Comparison of ENCODE assay signal across 23 cellular contexts in the genomic region with DNA sequence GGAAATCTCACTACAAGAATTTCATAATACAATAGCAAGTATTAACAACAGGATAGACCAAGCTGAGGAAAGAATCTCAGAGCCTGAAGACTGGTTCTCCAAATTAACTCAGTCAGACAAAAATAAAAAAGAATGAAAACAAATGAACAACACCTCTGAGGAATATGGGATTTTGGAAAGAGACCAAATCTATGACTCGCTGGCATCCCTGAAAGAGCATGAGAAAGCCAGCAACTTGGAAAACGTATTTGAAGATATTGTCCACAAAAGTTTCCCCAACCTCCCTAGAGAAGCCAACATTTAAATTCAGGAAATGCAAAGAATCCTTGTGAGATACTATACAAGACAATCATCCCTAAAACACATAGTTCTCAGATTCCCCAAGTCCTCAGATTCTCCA. TPM values are rescaled to one million over a fixed set of nuclear protein-coding genes. Genes with fewer than 3 reads are reported as not detected.
DNase-seq lines count a peak whose midpoint lies in the region; ATAC-seq, FAIRE-seq and TF ChIP-seq lines count a peak whose summit lies in the region.
"Had no signal": no experiment of that assay in that cellular context is flagged by ENCODE, and none has a peak within 500 bp of the region (broad histone marks: within the 10 kb centered on the region; RNA-seq: fewer than 3 reads in every experiment).

No MANE protein-coding gene starts in this region.

- ATAC-seq in stimulated activated effector memory CD8-positive, alpha-beta T cell treated with anti-CD3 and anti-CD28 coated beads, Interleukin-12 subunit alpha, Interleukin-12 subunit beta, amount 100 ng/mL, for 72 hours, result no peak
- no peak for ATAC-seq in left lobe of liver
- ATAC-seq: heart left ventricle, right cardiac atrium, WTC11 had no signal

- H4K20me1 ChIP-seq in endothelial cell of umbilical vein (replicated peaks; ENCODE audit: control insufficient read depth, extremely low read depth, insufficient read depth, low read length), result no peaks in the 10 kb centered on the region

- TF ChIP-seq POLR2A in endothelial cell of umbilical vein (IDR thresholded peaks at IDR 0.05; ENCODE audit: low read depth, low read length), result no peak

- no peaks in the 10 kb centered on the region for H3K27me3 Mint-ChIP-seq in activated naive CD4-positive, alpha-beta T cell treated with anti-CD3 and anti-CD28 coated beads, Interleukin-2, amount 50 U/mL, for 24 hours

- no peak for TF ChIP-seq CTCF in endothelial cell of umbilical vein (IDR thresholded peaks at IDR 0.05; ENCODE audit: extremely low read depth in 1 of 2, insufficient read depth in 1 of 2, low read depth in 1 of 2, low read length in 2 of 2)

- peaks cover 13% of the 10 kb centered on the region for H3K79me2 ChIP-seq in endothelial cell of umbilical vein (ENCODE audit: control insufficient read depth, insufficient read depth, low read length)

- no peaks in the 10 kb centered on the region for H3K4me1 ChIP-seq in endothelial cell of umbilical vein (ENCODE audit: control insufficient read depth, extremely low read depth, insufficient read depth, low read length)
- H3K4me1 ChIP-seq: esophagus muscularis mucosa, heart left ventricle, testis had no signal

- H3K9me3 Mint-ChIP-seq in activated naive CD4-positive, alpha-beta T cell treated with anti-CD3 and anti-CD28 coated beads, Interleukin-2, amount 50 U/mL, for 24 hours, result no peaks in the 10 kb centered on the region
- no peaks in the 10 kb centered on the region for H3K9me3 Mint-ChIP-seq in stimulated activated effector memory CD8-positive, alpha-beta T cell treated with anti-CD3 and anti-CD28 coated beads, Interleukin-12 subunit alpha, Interleukin-12 subunit beta, amount 100 ng/mL, for 72 hours
- H3K9me3 Mint-ChIP-seq: activated T-helper 2 cell treated with anti-CD3 and anti-CD28 coated beads, Interferon-gamma antibody, Interleukin-2, Interleukin-4, amounts not matched to agents 10 μg/mL and 5 μg/mL and 100 μg/mL, durations not matched to agents 14 hours and 24 hours and 36 hours; WTC11 had no signal

- H3K4me1 Mint-ChIP-seq in activated naive CD4-positive, alpha-beta T cell treated with anti-CD3 and anti-CD28 coated beads, Interleukin-2, amount 50 U/mL, for 24 hours, result peaks cover 50% of the 10 kb centered on the region
- H3K4me1 Mint-ChIP-seq in stimulated activated effector memory CD8-positive, alpha-beta T cell treated with anti-CD3 and anti-CD28 coated beads, Interleukin-12 subunit alpha, Interleukin-12 subunit beta, amount 100 ng/mL, for 72 hours, result peaks cover 30% of the 10 kb centered on the region
- H3K4me1 Mint-ChIP-seq: WTC11 had no signal

- no peak overlapping the region for H3K4me3 ChIP-seq in endothelial cell of umbilical vein (replicated peaks in 1 of 3; ENCODE audit: insufficient read depth in 1 of 3, low read depth in 1 of 3, low read length in 3 of 3)
- H3K4me3 ChIP-seq: esophagus muscularis mucosa, heart left ventricle, testis had no signal

- H3K36me3 ChIP-seq in endothelial cell of umbilical vein (ENCODE audit: control insufficient read depth in 2 of 2, extremely low read depth in 1 of 2, insufficient read depth in 2 of 2, low read length in 2 of 2), result peaks cover 6 to 27% of the 10 kb centered on the region in 2 experiments

- H3K27ac ChIP-seq in endothelial cell of umbilical vein (ENCODE audit: insufficient read depth, low read depth, low read length), result no peak overlapping the region
- H3K27ac ChIP-seq: esophagus muscularis mucosa, heart left ventricle, testis had no signal

- CTCF ChIA-PET in endothelial cell of umbilical vein (lab: Charles Lee), result interaction anchor here (1.0 to 1.1 kb wide), 2 partner anchors 860 to 873 kb away, joined by 3 read pairs; no protein-coding TSS in a partner anchor

- FAIRE-seq in endothelial cell of umbilical vein (lab: Jason Lieb, UNC), result no peak
- FAIRE-seq: HTR-8/SVneo had no signal

- H3K36me3 Mint-ChIP-seq in activated naive CD4-positive, alpha-beta T cell treated with anti-CD3 and anti-CD28 coated beads, Interleukin-2, amount 50 U/mL, for 24 hours, result peaks cover 23% of the 10 kb centered on the region
- H3K36me3 Mint-ChIP-seq in stimulated activated effector memory CD8-positive, alpha-beta T cell treated with anti-CD3 and anti-CD28 coated beads, Interleukin-12 subunit alpha, Interleukin-12 subunit beta, amount 100 ng/mL, for 72 hours, result peaks cover 59% of the 10 kb centered on the region
- H3K36me3 Mint-ChIP-seq: WTC11 had no signal

- BruUV-seq in endothelial cell of umbilical vein (replicated peaks; lab: Mats Ljungman, UMichigan), result no TSS peak

- no peak for DNase-seq in activated naive CD4-positive, alpha-beta T cell treated with anti-CD3 and anti-CD28 coated beads, Interleukin-2, amount 50 U/mL, for 16 hours
- DNase-seq in M059J (ENCODE audit: low read depth) (peak; percentile 32), endothelial cell of umbilical vein (ENCODE audit: low read depth, low spot score) (peak; percentile 46), left lobe of liver (ENCODE audit: low spot score) (no peak), MV-4-11 (lab: John Stamatoyannopoulos, UW) (no peak)
- DNase-seq in stimulated activated effector memory CD8-positive, alpha-beta T cell treated with anti-CD3 and anti-CD28 coated beads, Interleukin-12 subunit alpha, Interleukin-12 subunit beta, amount 100 ng/mL, for 72 hours (ENCODE audit: low spot score in 2 of 2), result no peak
- no peak for DNase-seq in activated CD4-positive, CD25-positive, alpha-beta regulatory T cell treated with anti-CD3 and anti-CD28 coated beads, Interleukin-2, amount 50 U/mL, for 72 hours
- DNase-seq: amygdala; central memory CD4-positive, alpha-beta T cell; DMS79; heart left ventricle; NCI-H1105 treated with DMSO at 0.1 percent for 48 hours; NCI-H526; right cardiac atrium; SHP77 treated with DMSO at 0.1 percent for 48 hours; stimulated activated CD4-positive, alpha-beta T cell treated with anti-CD3 and anti-CD28 coated beads, Interleukin-15, amount 100 ng/mL, for 24 hours; T-helper 2 cell; testis had no signal

- peak overlapping the region; percentile 94 for H3K27ac Mint-ChIP-seq in activated naive CD4-positive, alpha-beta T cell treated with anti-CD3 and anti-CD28 coated beads, Interleukin-2, amount 50 U/mL, for 24 hours
- peak overlapping the region; percentile 49 for H3K27ac Mint-ChIP-seq in stimulated activated effector memory CD8-positive, alpha-beta T cell treated with anti-CD3 and anti-CD28 coated beads, Interleukin-12 subunit alpha, Interleukin-12 subunit beta, amount 100 ng/mL, for 72 hours
- H3K27ac Mint-ChIP-seq: WTC11 had no signal

- H3K27me3 ChIP-seq in endothelial cell of umbilical vein (ENCODE audit: control insufficient read depth in 2 of 2, insufficient read depth in 2 of 2, low read length in 2 of 2), result no peaks in the 10 kb centered on the region
- H3K27me3 ChIP-seq: heart left ventricle, testis had no signal

- POLR2A ChIA-PET in endothelial cell of umbilical vein (lab: Charles Lee), result no interaction called here

- no peak overlapping the region for H3K9ac ChIP-seq in endothelial cell of umbilical vein (replicated peaks; ENCODE audit: extremely low read depth, insufficient read depth, low read length)

- dilution Hi-C loops in endothelial cell of umbilical vein (cut with MboI; ENCODE audit: extremely low pct_ligation_motif_present, low sequenced_read_pairs), result no loop called here

- intact Hi-C loops in endothelial cell of umbilical vein (cut with micrococcal nuclease), result no loop called here

- H3K4me2 ChIP-seq in endothelial cell of umbilical vein (ENCODE audit: insufficient read depth, low read length), result no peak overlapping the region

- H3K9me1 ChIP-seq in endothelial cell of umbilical vein (replicated peaks; ENCODE audit: control insufficient read depth, extremely low read depth, insufficient read depth, low read length), result no peaks in the 10 kb centered on the region

- H3K4me3 Mint-ChIP-seq in activated naive CD4-positive, alpha-beta T cell treated with anti-CD3 and anti-CD28 coated beads, Interleukin-2, amount 50 U/mL, for 24 hours, result no peak overlapping the region
- no peak overlapping the region for H3K4me3 Mint-ChIP-seq in stimulated activated effector memory CD8-positive, alpha-beta T cell treated with anti-CD3 and anti-CD28 coated beads, Interleukin-12 subunit alpha, Interleukin-12 subunit beta, amount 100 ng/mL, for 72 hours
- H3K4me3 Mint-ChIP-seq: WTC11 had no signal

- no peaks in the 10 kb centered on the region for H3K9me3 ChIP-seq in endothelial cell of umbilical vein (replicated peaks; ENCODE audit: control insufficient read depth, insufficient read depth, low read length)
- H3K9me3 ChIP-seq: esophagus muscularis mucosa, testis had no signal

- no peak overlapping the region for H2AFZ ChIP-seq in endothelial cell of umbilical vein (ENCODE audit: low read depth, low read length)

TF ChIP-seq in endothelial cell of umbilical vein, 7 proteins besides CTCF, POLR2A, EP300 and RAD21:
- TF ChIP-seq JUN (IDR thresholded peaks at IDR 0.05; ENCODE audit: borderline replicate concordance, insufficient read depth, insufficient read length, low read depth) (no peak), FOS (IDR thresholded peaks at IDR 0.05; ENCODE audit: borderline replicate concordance, insufficient read depth, low read length) (no peak), GATA2 (IDR thresholded peaks at IDR 0.05; ENCODE audit: insufficient read depth, insufficient read length, low read depth, low read length) (no peak), MYC (IDR thresholded peaks at IDR 0.05; ENCODE audit: low read depth, low read length) (no peak), POLR2AphosphoS5 (IDR thresholded peaks at IDR 0.05; ENCODE audit: insufficient read depth, low read depth, low read length) (no peak), EZH2 (IDR thresholded peaks at IDR 0.05; ENCODE audit: borderline replicate concordance, low read depth, low read length, severe bottlenecking) (no peak)
- TF ChIP-seq, protein P1, sequence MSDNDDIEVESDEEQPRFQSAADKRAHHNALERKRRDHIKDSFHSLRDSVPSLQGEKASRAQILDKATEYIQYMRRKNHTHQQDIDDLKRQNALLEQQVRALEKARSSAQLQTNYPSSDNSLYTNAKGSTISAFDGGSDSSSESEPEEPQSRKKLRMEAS (IDR thresholded peaks at IDR 0.05; ENCODE audit: insufficient read depth, insufficient read length), result no peak
TF ChIP-seq in endothelial cell of umbilical vein: peak in this region for 0.

RNA-seq across cellular contexts. Expression of a gene that starts 20.9 kb away (rescaled TPM):
- 18.3 and 23.5 TPM in 2 replicates for total RNA-seq in M059J (2014; rRNA removed; shearing (Covaris generic))
- total RNA-seq in endothelial cell of umbilical vein (50.0 and 53.9 TPM in 2 replicates), left lobe of liver (2.6 TPM)
- polyA plus RNA-seq in endothelial cell of umbilical vein, result 43.8 and 48.6 TPM in 2 replicates
- 25.9 and 30.3 TPM in 2 replicates for polyA plus RNA-seq in endothelial cell of umbilical vein (2011; cell fraction: cytosol; rRNA removed)
- polyA plus RNA-seq in endothelial cell of umbilical vein (2011; cell fraction: nucleus; rRNA removed), result 216 and 219 TPM in 2 replicates
- 50.3 and 61.8 TPM in 2 replicates for polyA plus RNA-seq in endothelial cell of umbilical vein (2012)
- 73.6 and 74.8 TPM in 2 replicates for polyA minus RNA-seq in endothelial cell of umbilical vein
- not detected for polyA minus RNA-seq in endothelial cell of umbilical vein (2011; cell fraction: cytosol; rRNA and poly(A)+ RNA removed)
- polyA minus RNA-seq in endothelial cell of umbilical vein (2011; cell fraction: nucleus; rRNA and poly(A)+ RNA removed), result 52.5 and 61.5 TPM in 2 replicates

Comparison
In these comparisons a context has a peak if more than half of its experiments do, and no peak if none do; other contexts are left out.
1. DNase-seq: peak in M059J (single experiment) and endothelial cell of umbilical vein (single experiment); none in activated naive CD4-positive, alpha-beta T cell treated with anti-CD3 and anti-CD28 coated beads, Interleukin-2, amount 50 U/mL, for 16 hours (single experiment), stimulated activated effector memory CD8-positive, alpha-beta T cell treated with anti-CD3 and anti-CD28 coated beads, Interleukin-12 subunit alpha, Interleukin-12 subunit beta, amount 100 ng/mL, for 72 hours (0 of 2), activated CD4-positive, CD25-positive, alpha-beta regulatory T cell treated with anti-CD3 and anti-CD28 coated beads, Interleukin-2, amount 50 U/mL, for 72 hours (single experiment), left lobe of liver (single experiment) and MV-4-11 (single experiment).